14 cellular contexts compared by ENCODE assay signal in genomic region chr6:35668096-35668495, GRCh38. TPM values are rescaled to one million over a fixed set of nuclear protein-coding genes. Genes with fewer than 3 reads are reported as not detected.
DNase-seq lines count a peak whose midpoint lies in the region; ATAC-seq and TF ChIP-seq lines count a peak whose summit lies in the region.
"Had no signal": no experiment of that assay in that cellular context is flagged by ENCODE, and none has a peak within 500 bp of the region (broad histone marks: within the 10 kb centered on the region; RNA-seq: fewer than 3 reads in every experiment).

No MANE protein-coding gene starts in this region.

- H3K9ac ChIP-seq in subcutaneous abdominal adipose tissue (ENCODE audit: low read length in 5 of 5): peak overlapping the region in 3 of 5 donors; percentile 15 to 59 (median 51)

- peak overlapping the region; percentile 89 for H3K27ac Mint-ChIP-seq in activated T-helper 1 cell treated with anti-CD3 and anti-CD28 coated beads, Interleukin-12 subunit alpha, Interleukin-12 subunit beta, Interleukin-2, Interleukin-4 antibody, amounts not matched to agents 30 ng/mL and 10 ng/mL and 1 ng/mL, durations not matched to agents 14 hours and 24 hours and 36 hours

- H3K36me3 ChIP-seq in left ventricle myocardium inferior (peaks cover 28% of the 10 kb centered on the region), subcutaneous abdominal adipose tissue (ENCODE audit: control insufficient read depth in 5 of 5, insufficient read depth in 5 of 5, low read length in 5 of 5) (peaks cover 0 to 6% (median 0%) of the 10 kb centered on the region in 5 donors)

- peak overlapping the region; percentile 2 for H3K4me3 ChIP-seq in left ventricle myocardium inferior
- peak overlapping the region in 4 of 5 donors; percentile 25 to 49 (median 47) for H3K4me3 ChIP-seq in subcutaneous abdominal adipose tissue (ENCODE audit: low read depth in 1 of 5, low read length in 5 of 5)
- H3K4me3 ChIP-seq: body of pancreas, esophagus squamous epithelium, right atrium auricular region had no signal

- H3K27ac ChIP-seq in left ventricle myocardium inferior (replicated peaks) (no peak overlapping the region), subcutaneous abdominal adipose tissue (ENCODE audit: low read depth, low read length) (peak overlapping the region; percentile 19)
- H3K27ac ChIP-seq: body of pancreas, C4-2B, right atrium auricular region had no signal

- H3K4me1 ChIP-seq in left ventricle myocardium inferior (peaks cover 79% of the 10 kb centered on the region), subcutaneous abdominal adipose tissue (ENCODE audit: control insufficient read depth in 5 of 5, insufficient read depth in 5 of 5, low read length in 5 of 5) (peaks cover 0 to 45% (median 26%) of the 10 kb centered on the region in 5 donors)

- DNase-seq in left ventricle myocardium inferior (no peak), left ventricle myocardium superior (no peak), lung microvascular endothelial cell (ENCODE audit: low read depth in 2 of 2) (peak; percentile 41 to 46), GDM1 (lab: John Stamatoyannopoulos, UW) (no peak), GOT3 (lab: John Stamatoyannopoulos, UW) (no peak), SKM-1 treated with dmso at 0.1 percent for 144 hours (lab: John Stamatoyannopoulos, UW; ENCODE audit: unreplicated experiment) (no peak)
- no peak for DNase-seq in activated T-helper 1 cell treated with anti-CD3 and anti-CD28 coated beads, Interleukin-12 subunit alpha, Interleukin-12 subunit beta, Interleukin-2, Interleukin-4 antibody, amounts not matched to agents 30 ng/mL and 10 ng/mL and 1 ng/mL, durations not matched to agents 14 hours and 24 hours and 36 hours (ENCODE audit: low spot score)
- DNase-seq: activated CD4-positive, alpha-beta T cell treated with anti-CD3 and anti-CD28 coated beads for 4 hours; body of pancreas; esophagus squamous epithelium; kidney glomerular epithelial cell had no signal

- no peaks in the 10 kb centered on the region for H3K27me3 Mint-ChIP-seq in activated T-helper 1 cell treated with anti-CD3 and anti-CD28 coated beads, Interleukin-12 subunit alpha, Interleukin-12 subunit beta, Interleukin-2, Interleukin-4 antibody, amounts not matched to agents 30 ng/mL and 10 ng/mL and 1 ng/mL, durations not matched to agents 14 hours and 24 hours and 36 hours (ENCODE audit: insufficient read depth)

- no peaks in the 10 kb centered on the region for H3K36me3 Mint-ChIP-seq in activated T-helper 1 cell treated with anti-CD3 and anti-CD28 coated beads, Interleukin-12 subunit alpha, Interleukin-12 subunit beta, Interleukin-2, Interleukin-4 antibody, amounts not matched to agents 30 ng/mL and 10 ng/mL and 1 ng/mL, durations not matched to agents 14 hours and 24 hours and 36 hours (ENCODE audit: low read depth)

- H3K9me3 ChIP-seq in left ventricle myocardium inferior (replicated peaks): no peaks in the 10 kb centered on the region
- H3K9me3 ChIP-seq in subcutaneous abdominal adipose tissue (ENCODE audit: control insufficient read depth in 5 of 5, low read length in 5 of 5): no peaks in the 10 kb centered on the region
- H3K9me3 ChIP-seq: body of pancreas, esophagus squamous epithelium, right atrium auricular region had no signal

- H3K9me3 Mint-ChIP-seq in activated T-helper 1 cell treated with anti-CD3 and anti-CD28 coated beads, Interleukin-12 subunit alpha, Interleukin-12 subunit beta, Interleukin-2, Interleukin-4 antibody, amounts not matched to agents 30 ng/mL and 10 ng/mL and 1 ng/mL, durations not matched to agents 14 hours and 24 hours and 36 hours: no peaks in the 10 kb centered on the region

- no peak for TF ChIP-seq CTCF in left ventricle myocardium inferior (IDR thresholded peaks at IDR 0.05; ENCODE audit: borderline replicate concordance)

- intact Hi-C loops in left ventricle myocardium inferior (cut with micrococcal nuclease): no loop called here
- intact Hi-C loops in left ventricle myocardium superior (cut with micrococcal nuclease): no loop called here
- intact Hi-C loops in activated T-helper 1 cell treated with anti-CD3 and anti-CD28 coated beads, Interleukin-12 subunit alpha, Interleukin-12 subunit beta, Interleukin-2, Interleukin-4 antibody, amounts not matched to agents 30 ng/mL and 10 ng/mL and 1 ng/mL, durations not matched to agents 14 hours and 24 hours and 36 hours (cut with micrococcal nuclease): loop anchor here (1.0 to 5.0 kb wide), 5 partner anchors 13 to 66 kb away; no protein-coding TSS in a partner anchor

- H3K4me3 Mint-ChIP-seq in activated T-helper 1 cell treated with anti-CD3 and anti-CD28 coated beads, Interleukin-12 subunit alpha, Interleukin-12 subunit beta, Interleukin-2, Interleukin-4 antibody, amounts not matched to agents 30 ng/mL and 10 ng/mL and 1 ng/mL, durations not matched to agents 14 hours and 24 hours and 36 hours: peak overlapping the region; percentile 72

- H3K27me3 ChIP-seq in left ventricle myocardium inferior (ENCODE audit: low read depth) (no peaks in the 10 kb centered on the region), subcutaneous abdominal adipose tissue (ENCODE audit: control insufficient read depth in 5 of 5, insufficient read depth in 4 of 5, low read length in 5 of 5) (no peaks in the 10 kb centered on the region)
- H3K27me3 ChIP-seq: body of pancreas, esophagus squamous epithelium, right atrium auricular region had no signal

- ATAC-seq in left ventricle myocardium superior: no peak
- ATAC-seq: body of pancreas had no signal

- H3K4me1 Mint-ChIP-seq in activated T-helper 1 cell treated with anti-CD3 and anti-CD28 coated beads, Interleukin-12 subunit alpha, Interleukin-12 subunit beta, Interleukin-2, Interleukin-4 antibody, amounts not matched to agents 30 ng/mL and 10 ng/mL and 1 ng/mL, durations not matched to agents 14 hours and 24 hours and 36 hours (ENCODE audit: low read depth): peaks cover 34% of the 10 kb centered on the region

RNA-seq across cellular contexts. Expression of gene FKBP5, which starts 20.6 kb away (rescaled TPM):
- total RNA-seq in left ventricle myocardium inferior: 101 TPM
- total RNA-seq in left ventricle myocardium superior: 82.8 TPM
- 60.9 and 62.4 TPM in 2 replicates for total RNA-seq in activated T-helper 1 cell treated with anti-CD3 and anti-CD28 coated beads, Interleukin-12 subunit alpha, Interleukin-12 subunit beta, Interleukin-2, Interleukin-4 antibody, amounts not matched to agents 30 ng/mL and 10 ng/mL and 1 ng/mL, durations not matched to agents 14 hours and 24 hours and 36 hours
- total RNA-seq in lung microvascular endothelial cell: 37.3 and 40.1 TPM in 2 replicates

Comparison
In these comparisons a context has a peak if more than half of its experiments do, and no peak if none do; other contexts are left out.
1. DNase-seq: peak in lung microvascular endothelial cell (2 of 2); none in left ventricle myocardium inferior (single experiment), left ventricle myocardium superior (single experiment), activated T-helper 1 cell treated with anti-CD3 and anti-CD28 coated beads, Interleukin-12 subunit alpha, Interleukin-12 subunit beta, Interleukin-2, Interleukin-4 antibody, amounts not matched to agents 30 ng/mL and 10 ng/mL and 1 ng/mL, durations not matched to agents 14 hours and 24 hours and 36 hours (single experiment), GDM1 (single experiment), GOT3 (single experiment) and SKM-1 treated with dmso at 0.1 percent for 144 hours (single experiment).